Comparison of ENCODE assay signal across 8 cellular contexts in genomic region chr10:77637986-77638765, GRCh38. TPM values are rescaled to one million over a fixed set of nuclear protein-coding genes. Genes with fewer than 3 reads are reported as not detected.
A peak's percentile ranks its signal among the peaks of the same experiment; 100 is the strongest.
DNase-seq lines count a peak whose midpoint lies in the region; ATAC-seq, FAIRE-seq and TF ChIP-seq lines count a peak whose summit lies in the region.

No MANE protein-coding gene starts in this region.

- peak overlapping the region; percentile 74 for H2AFZ ChIP-seq in keratinocyte (ENCODE audit: control insufficient read depth, low read length)

- TF ChIP-seq CTCF in astrocyte of the spinal cord (IDR thresholded peaks at IDR 0.05; ENCODE audit: low read depth, low read length) (no peak), keratinocyte (optimal IDR thresholded peaks at IDR 0.05 in 1 of 3, IDR thresholded peaks at IDR 0.05 in 1 of 3, conservative IDR thresholded peaks at IDR 0.05 in 1 of 3; ENCODE audit: extremely low read depth in 1 of 3, insufficient read depth in 2 of 3, low read length in 3 of 3) (no peak)

- H4K20me1 ChIP-seq in BLaER1: peaks cover 25% of the 10 kb centered on the region; the same call in 1 of the 2 replicates
- H4K20me1 ChIP-seq in keratinocyte (ENCODE audit: control insufficient read depth, extremely low read depth, insufficient read depth, low read length): no peaks in the 10 kb centered on the region

- H3K27me3 ChIP-seq in BLaER1: peaks cover 81% of the 10 kb centered on the region
- peaks cover 75% of the 10 kb centered on the region for H3K27me3 ChIP-seq in HUES48 (ENCODE audit: control insufficient read depth, insufficient read depth, low read length)
- peaks cover 17% of the 10 kb centered on the region for H3K27me3 ChIP-seq in keratinocyte (ENCODE audit: control insufficient read depth, extremely low read depth, insufficient read depth, low read length)
- H3K27me3 ChIP-seq in subcutaneous abdominal adipose tissue (ENCODE audit: control insufficient read depth in 5 of 5, insufficient read depth in 4 of 5, low read length in 5 of 5): peaks cover 31 to 47% (median 35%) of the 10 kb centered on the region in 5 donors

- no peaks in the 10 kb centered on the region for H3K79me2 ChIP-seq in keratinocyte (ENCODE audit: control insufficient read depth, insufficient read depth, low read length)

- no peaks in the 10 kb centered on the region for H3K36me3 ChIP-seq in BLaER1
- no peaks in the 10 kb centered on the region for H3K36me3 ChIP-seq in HUES48 (ENCODE audit: control insufficient read depth, insufficient read depth, low read length)
- H3K36me3 ChIP-seq in keratinocyte (ENCODE audit: control insufficient read depth in 2 of 2, extremely low read depth in 1 of 2, insufficient read depth in 2 of 2, low read length in 2 of 2): no peaks in the 10 kb centered on the region
- no peaks in the 10 kb centered on the region for H3K36me3 ChIP-seq in subcutaneous abdominal adipose tissue (ENCODE audit: control insufficient read depth in 5 of 5, insufficient read depth in 5 of 5, low read length in 5 of 5)

- CTCF ChIA-PET in T-cell (lab: Charles Lee): interaction anchor here in 1 of 2 donors (0.7 to 1.0 kb wide), 3 partner anchors 15 to 470 kb away, joined by 3 to 5 read pairs (median 3); no protein-coding TSS in a partner anchor

- peaks cover 28% of the 10 kb centered on the region for H3K4me1 ChIP-seq in BLaER1
- peaks cover 19% of the 10 kb centered on the region for H3K4me1 ChIP-seq in HUES48 (ENCODE audit: control insufficient read depth, insufficient read depth, low read length)
- peaks cover 7% of the 10 kb centered on the region for H3K4me1 ChIP-seq in keratinocyte (ENCODE audit: control insufficient read depth, extremely low read depth, insufficient read depth, low read length)
- peaks cover 0 to 16% (median 4%) of the 10 kb centered on the region in 5 donors for H3K4me1 ChIP-seq in subcutaneous abdominal adipose tissue (ENCODE audit: control insufficient read depth in 5 of 5, insufficient read depth in 5 of 5, low read length in 5 of 5)

- dilution Hi-C loops in keratinocyte (cut with MboI; ENCODE audit: extremely low pct_ligation_motif_present, low sequenced_read_pairs): no loop called here

- no peaks in the 10 kb centered on the region for H3K9me3 Mint-ChIP-seq in T-cell

- H3K4me1 Mint-ChIP-seq in T-cell: peaks cover 0 to 15% (median 9%) of the 10 kb centered on the region in 3 donors

- no peak overlapping the region for H3K27ac Mint-ChIP-seq in T-cell

- FAIRE-seq in keratinocyte (lab: Jason Lieb, UNC): no peak

- DNase-seq in astrocyte of the spinal cord (ENCODE audit: low read depth, low spot score): peak; percentile 65
- DNase-seq in keratinocyte (ENCODE audit: low read depth, low spot score): no peak
- no peak for DNase-seq in T-cell

- H3K9ac ChIP-seq in BLaER1: peak overlapping the region; percentile 60; the same call in 1 of the 2 replicates
- H3K9ac ChIP-seq in HUES48 (ENCODE audit: low read depth, low read length): no peak overlapping the region
- no peak overlapping the region for H3K9ac ChIP-seq in keratinocyte (ENCODE audit: control insufficient read depth, extremely low read depth, insufficient read depth, low read length)
- H3K9ac ChIP-seq in subcutaneous abdominal adipose tissue (ENCODE audit: low read length in 5 of 5): no peak overlapping the region

- no peaks in the 10 kb centered on the region for H3K36me3 Mint-ChIP-seq in T-cell

- POLR2A ChIA-PET in T-cell (lab: Charles Lee): no interaction called here

- no peaks in the 10 kb centered on the region for H3K9me1 ChIP-seq in keratinocyte (ENCODE audit: control insufficient read depth, extremely low read depth, insufficient read depth, low read length)

- H3K27ac ChIP-seq in BLaER1: no peak overlapping the region
- H3K27ac ChIP-seq in HUES48 (ENCODE audit: low read depth, low read length): no peak overlapping the region
- H3K27ac ChIP-seq in keratinocyte (ENCODE audit: control insufficient read depth, insufficient read depth, low read length): no peak overlapping the region
- H3K27ac ChIP-seq in subcutaneous abdominal adipose tissue (ENCODE audit: low read depth, low read length): no peak overlapping the region

- H3K9me3 ChIP-seq in BLaER1: no peaks in the 10 kb centered on the region
- no peaks in the 10 kb centered on the region for H3K9me3 ChIP-seq in HUES48 (ENCODE audit: control insufficient read depth, insufficient read depth, low read length)
- no peaks in the 10 kb centered on the region for H3K9me3 ChIP-seq in keratinocyte (ENCODE audit: control insufficient read depth, low read depth, low read length)
- H3K9me3 ChIP-seq in subcutaneous abdominal adipose tissue (ENCODE audit: control insufficient read depth in 5 of 5, low read length in 5 of 5): no peaks in the 10 kb centered on the region

- in situ Hi-C loops in astrocyte of the spinal cord (cut with HindIII; ENCODE audit: low sequenced_read_pairs): no loop called here

- ATAC-seq in T-cell (replicated peaks in 1 of 4): no peak
- no peak for ATAC-seq in GM18861 (IDR thresholded peaks at IDR 0.05; ENCODE audit: unreplicated experiment)
- no peak for ATAC-seq in GM21717 (IDR thresholded peaks at IDR 0.05; ENCODE audit: unreplicated experiment)

- H3K27me3 Mint-ChIP-seq in T-cell: peaks cover 56 to 65% of the 10 kb centered on the region in 2 donors

- peak overlapping the region in 1 of 3 donors; percentile 49 for H3K4me3 Mint-ChIP-seq in T-cell

- H3K4me2 ChIP-seq in BLaER1 (peak overlapping the region; percentile 98), keratinocyte (ENCODE audit: control insufficient read depth, extremely low read depth, insufficient read depth, low read depth, low read length) (peak overlapping the region; percentile 62)

- H3K4me3 ChIP-seq in BLaER1 (peak overlapping the region; percentile 79), HUES48 (ENCODE audit: low read depth, low read length) (peak overlapping the region; percentile 82), astrocyte of the spinal cord (ENCODE audit: low read depth, low read length) (peak overlapping the region; percentile 50), keratinocyte (ENCODE audit: control insufficient read depth in 2 of 3, extremely low read depth in 1 of 3, insufficient read depth in 2 of 3, low read depth in 1 of 3, low read length in 3 of 3) (peak overlapping the region; percentile 33 to 58 (median 53)), subcutaneous abdominal adipose tissue (ENCODE audit: low read depth in 1 of 5, low read length in 5 of 5) (peak overlapping the region in 3 of 5 donors; percentile 22 to 60 (median 42))

RNA-seq across cellular contexts. Expression of gene KCNMA1, which starts 0.6 kb away (rescaled TPM):
- polyA plus RNA-seq in keratinocyte: 5.0 to 6.8 TPM (median 6.3 TPM) in 3 replicates
- 1.1 TPM for polyA plus RNA-seq in keratinocyte (2011; ENCODE audit: low read depth)
- polyA plus RNA-seq in keratinocyte (2011; cell fraction: cytosol; rRNA removed): 2.7 and 2.8 TPM in 2 replicates
- 4.7 and 8.1 TPM in 2 replicates for polyA plus RNA-seq in keratinocyte (2011; cell fraction: nucleus; rRNA removed)
- polyA plus RNA-seq in keratinocyte (2012; ENCODE audit: low replicate concordance): 2.9 and 5.4 TPM in 2 replicates
- 11.5 to 19.4 TPM (median 14.3 TPM) in 3 replicates for polyA minus RNA-seq in keratinocyte
- polyA minus RNA-seq in keratinocyte (2011; cell fraction: cytosol; rRNA and poly(A)+ RNA removed): 3.6 TPM
- polyA minus RNA-seq in keratinocyte (2011; cell fraction: nucleus; rRNA and poly(A)+ RNA removed): 8.5 and 18.3 TPM in 2 replicates
- total RNA-seq in T-cell: 1 to 10 TPM in 1 of 5 donors, under 1 TPM in 4; 0.14 to 1.6 (median 0.60) TPM
